Comparison of ENCODE assay signal across 23 cellular contexts in the genomic region with DNA sequence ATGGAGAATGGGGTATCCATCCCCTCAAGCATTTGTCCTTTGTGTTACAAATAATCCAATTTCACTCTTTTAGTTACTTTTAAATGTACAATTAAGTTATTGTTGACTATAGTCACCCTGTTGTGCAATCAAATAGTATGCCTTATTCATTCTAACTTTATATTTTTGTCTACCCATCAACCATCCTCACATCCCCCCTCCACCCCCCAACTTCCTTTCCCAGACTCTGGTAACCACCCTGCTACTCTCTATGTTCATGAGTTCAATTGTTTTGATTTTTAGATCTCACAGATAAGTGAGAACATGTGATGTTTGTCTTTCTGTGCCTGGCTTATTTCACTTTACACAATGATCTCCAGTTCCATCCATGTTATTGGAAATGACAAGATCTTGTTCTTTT. TPM values are rescaled to one million over a fixed set of nuclear protein-coding genes. Genes with fewer than 3 reads are reported as not detected.
"Had no signal": no experiment of that assay in that cellular context is flagged by ENCODE, and none has a peak within 500 bp of the region (broad histone marks: within the 10 kb centered on the region; RNA-seq: fewer than 3 reads in every experiment).

No MANE protein-coding gene starts in this region.

- H3K27me3 ChIP-seq: neural progenitor cell, sigmoid colon, transverse colon had no signal

- H3K4me3 ChIP-seq: lung, neural progenitor cell, sigmoid colon, transverse colon had no signal

- H3K4me1 ChIP-seq: neural progenitor cell, sigmoid colon, transverse colon had no signal

- ATAC-seq: activated CD8-positive, alpha-beta memory T cell treated with anti-CD3 and anti-CD28 coated beads, Interleukin-2, amount 10 ng/mL, durations not matched to agents 7 days and 5 days; activated CD8-positive, alpha-beta T cell treated with anti-CD3 and anti-CD28 coated beads for 36 hours; left lobe of liver; naive thymus-derived CD8-positive, alpha-beta T cell; stimulated activated naive B cell treated with anti-CD40 and anti-IgM and Interleukin-4, amounts not matched to agents 10 μg/mL and 1 μg/mL and 100 μg/mL, for 72 hours had no signal

- H3K36me3 ChIP-seq: neural progenitor cell, sigmoid colon, transverse colon had no signal

- H2AFZ ChIP-seq: neural progenitor cell had no signal

- H3K9me3 ChIP-seq: sigmoid colon, transverse colon had no signal

- H3K27ac ChIP-seq: epithelial cell of prostate, neural progenitor cell, sigmoid colon, transverse colon, VCaP had no signal

- H3K9ac ChIP-seq: neural progenitor cell had no signal

- H3K4me2 ChIP-seq: neural progenitor cell had no signal

- DNase-seq: activated CD4-positive, alpha-beta T cell treated with anti-CD3 and anti-CD28 coated beads, Interleukin-2, amount 10 ng/mL, durations not matched to agents 7 days and 5 days; activated CD4-positive, CD25-positive, alpha-beta regulatory T cell treated with anti-CD3 and anti-CD28 coated beads, Interleukin-2, amount 50 U/mL, for 72 hours; activated CD8-positive, alpha-beta memory T cell treated with anti-CD3 and anti-CD28 coated beads, Interleukin-2, amount 10 ng/mL, durations not matched to agents 7 days and 5 days; activated CD8-positive, alpha-beta T cell treated with anti-CD3 and anti-CD28 coated beads for 36 hours; activated gamma-delta T cell; activated T-cell treated with anti-CD3 and anti-CD28 coated beads for 4 hours; aorta; central memory CD4-positive, alpha-beta T cell; endodermal cell; foreskin fibroblast; naive thymus-derived CD8-positive, alpha-beta T cell; posterior cingulate gyrus; sigmoid colon; stimulated activated CD4-positive, alpha-beta T cell treated with anti-CD3 and anti-CD28 coated beads, Interleukin-2, amount 100 ng/mL, for 48 hours; stimulated activated CD8-positive, alpha-beta memory T cell treated with anti-CD3 and anti-CD28 coated beads, Interleukin-4, amount 100 ng/mL, for 48 hours; stimulated activated naive B cell treated with anti-CD40 and anti-IgM and Interleukin-4, amounts not matched to agents 10 μg/mL and 1 μg/mL and 100 μg/mL, for 72 hours; transverse colon had no signal

RNA-seq across cellular contexts. Expression of a gene that starts 15.4 kb away (rescaled TPM):
- total RNA-seq: activated CD4-positive, alpha-beta T cell treated with anti-CD3 and anti-CD28 coated beads, Interleukin-2, amount 10 ng/mL, durations not matched to agents 7 days and 5 days; activated CD8-positive, alpha-beta memory T cell treated with anti-CD3 and anti-CD28 coated beads, Interleukin-2, amount 10 ng/mL, durations not matched to agents 7 days and 5 days; activated CD8-positive, alpha-beta T cell treated with anti-CD3 and anti-CD28 coated beads for 36 hours; T-helper 2 cell treated with Interferon-gamma antibody and Interleukin-4, amounts not matched to agents 100 ng/mL and 5 ng/mL, for 36 hours had no signal
